ENCODE assay signal across 17 cellular contexts in the genomic region with DNA sequence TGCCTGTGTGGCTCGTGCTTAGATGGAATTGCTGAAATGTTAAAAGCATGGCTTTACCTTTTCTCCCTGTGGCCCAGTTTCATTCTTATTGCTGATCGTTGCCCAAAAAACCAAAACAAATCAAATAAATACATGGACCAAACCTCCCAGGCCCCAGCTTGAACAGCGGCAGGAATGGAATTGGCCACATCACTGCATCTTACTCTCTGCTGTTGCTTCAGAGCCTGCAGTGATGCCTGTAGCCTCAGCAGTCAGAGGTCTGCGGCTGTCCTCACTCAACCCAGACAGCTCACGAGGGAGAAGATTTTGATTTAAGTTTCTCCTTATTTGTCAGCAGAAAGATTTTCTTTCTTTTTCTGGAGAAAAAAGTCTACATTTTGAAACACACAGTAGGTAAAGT.
DNase-seq lines count a peak whose midpoint lies in the region; ATAC-seq and TF ChIP-seq lines count a peak whose summit lies in the region.
"Had no signal": no experiment of that assay in that cellular context is flagged by ENCODE, and none has a peak within 500 bp of the region (broad histone marks: within the 10 kb centered on the region; RNA-seq: fewer than 3 reads in every experiment).

No MANE protein-coding gene starts in this region.

- H3K4me3 Mint-ChIP-seq in stimulated activated naive B cell treated with anti-CD40 and anti-IgM and Interleukin-4, amounts not matched to agents 10 μg/mL and 1 μg/mL and 100 μg/mL, for 72 hours = no peak overlapping the region
- H3K4me3 Mint-ChIP-seq: CD8-positive, alpha-beta T cell had no signal

- WGBS in sigmoid colon, 2 donors = 92% methylated on average over 5 of the region's 5 CpGs

- TF ChIP-seq CTCF in sigmoid colon (IDR thresholded peaks at IDR 0.05) = no peak

- H3K27ac ChIP-seq in sigmoid colon = no peak overlapping the region
- H3K27ac ChIP-seq: Peyer's patch had no signal

- no peak for TF ChIP-seq EP300 in sigmoid colon (IDR thresholded peaks at IDR 0.05)

- peaks cover 10 to 40% of the 10 kb centered on the region in 2 donors for H3K4me1 Mint-ChIP-seq in stimulated activated naive B cell treated with anti-CD40 and anti-IgM and Interleukin-4, amounts not matched to agents 10 μg/mL and 1 μg/mL and 100 μg/mL, for 72 hours

- no peak overlapping the region for H3K27ac Mint-ChIP-seq in stimulated activated naive B cell treated with anti-CD40 and anti-IgM and Interleukin-4, amounts not matched to agents 10 μg/mL and 1 μg/mL and 100 μg/mL, for 72 hours
- H3K27ac Mint-ChIP-seq: CD8-positive, alpha-beta T cell had no signal

- H3K9me3 Mint-ChIP-seq in stimulated activated naive B cell treated with anti-CD40 and anti-IgM and Interleukin-4, amounts not matched to agents 10 μg/mL and 1 μg/mL and 100 μg/mL, for 72 hours = no peaks in the 10 kb centered on the region
- H3K9me3 Mint-ChIP-seq: CD8-positive, alpha-beta T cell had no signal

- ATAC-seq in Right ventricle myocardium superior (ENCODE audit: poor library complexity) = no peak
- no peak for ATAC-seq in stimulated activated naive B cell treated with anti-CD40 and anti-IgM and Interleukin-4, amounts not matched to agents 10 μg/mL and 1 μg/mL and 100 μg/mL, for 72 hours (replicated peaks)
- ATAC-seq: CD8-positive, alpha-beta T cell had no signal

- no peaks in the 10 kb centered on the region for H3K36me3 ChIP-seq in sigmoid colon
- H3K36me3 ChIP-seq: BLaER1 treated with 17β-estradiol and CSF1 and Interleukin-3, amounts not matched to agents 10 nM and 100 nM; HAP-1; Peyer's patch had no signal

- H3K27me3 ChIP-seq in sigmoid colon = no peaks in the 10 kb centered on the region
- H3K27me3 ChIP-seq: BLaER1 treated with 17β-estradiol and CSF1 and Interleukin-3, amounts not matched to agents 10 nM and 100 nM; Peyer's patch had no signal

- no peak overlapping the region for H3K4me3 ChIP-seq in sigmoid colon
- H3K4me3 ChIP-seq: BLaER1 treated with 17β-estradiol and CSF1 and Interleukin-3, amounts not matched to agents 10 nM and 100 nM; HAP-1; Peyer's patch had no signal

- DNase-seq in Right ventricle myocardium superior (peak; percentile 48), cardiac septum (ENCODE audit: low spot score) (no peak), fibroblast of peridontal ligament (ENCODE audit: extremely low read depth) (peak; percentile 69), sigmoid colon (peak; percentile 28), DMS79 treated with DMSO at 0.1 percent for 48 hours (lab: John Stamatoyannopoulos, UW) (no peak), NCI-H748 treated with DMSO at 0.1 percent for 48 hours (lab: John Stamatoyannopoulos, UW) (no peak)
- DNase-seq in stimulated activated naive B cell treated with anti-CD40 and anti-IgM and Interleukin-4, amounts not matched to agents 10 μg/mL and 1 μg/mL and 100 μg/mL, for 72 hours = no peak
- DNase-seq: Calu3; CD8-positive, alpha-beta T cell; EL; MM.1S; NCI-H1092; NCI-H2029 treated with DMSO at 0.1 percent for 48 hours; NK-92 treated with Interleukin-12 subunit alpha and Interleukin-12 subunit beta, amount 100 ng/mL, for 24 hours; Peyer's patch had no signal

- peaks cover 0 to 6% (median 0%) of the 10 kb centered on the region in 4 donors for H3K4me1 ChIP-seq in sigmoid colon
- H3K4me1 ChIP-seq: HAP-1 had no signal

- H3K27me3 Mint-ChIP-seq in stimulated activated naive B cell treated with anti-CD40 and anti-IgM and Interleukin-4, amounts not matched to agents 10 μg/mL and 1 μg/mL and 100 μg/mL, for 72 hours = no peaks in the 10 kb centered on the region

- no peaks in the 10 kb centered on the region for H3K9me3 ChIP-seq in sigmoid colon
- H3K9me3 ChIP-seq: BLaER1 treated with 17β-estradiol and CSF1 and Interleukin-3, amounts not matched to agents 10 nM and 100 nM; HAP-1; Peyer's patch had no signal

- intact Hi-C loops in Right ventricle myocardium superior (cut with DNase I) (no loop called here), cardiac septum (cut with DNase I) (no loop called here), sigmoid colon (cut with DNase I) (no loop called here)

- peaks cover 12 to 14% of the 10 kb centered on the region in 2 donors for H3K36me3 Mint-ChIP-seq in stimulated activated naive B cell treated with anti-CD40 and anti-IgM and Interleukin-4, amounts not matched to agents 10 μg/mL and 1 μg/mL and 100 μg/mL, for 72 hours
- H3K36me3 Mint-ChIP-seq: CD8-positive, alpha-beta T cell had no signal

- TF ChIP-seq POLR2A in sigmoid colon (IDR thresholded peaks at IDR 0.05) = no peak

Comparison
In these comparisons a context has a peak if more than half of its experiments do, and no peak if none do; other contexts are left out.
1. DNase-seq: peak in Right ventricle myocardium superior (single experiment), fibroblast of peridontal ligament (single experiment) and sigmoid colon (single experiment); none in cardiac septum (single experiment), stimulated activated naive B cell treated with anti-CD40 and anti-IgM and Interleukin-4, amounts not matched to agents 10 μg/mL and 1 μg/mL and 100 μg/mL, for 72 hours (single experiment), DMS79 treated with DMSO at 0.1 percent for 48 hours (single experiment) and NCI-H748 treated with DMSO at 0.1 percent for 48 hours (single experiment).